Comparison of ENCODE assay signal across 8 cellular contexts in genomic region chr14:60250318-60251035, GRCh38. TPM values are rescaled to one million over a fixed set of nuclear protein-coding genes. Genes with fewer than 3 reads are reported as not detected.
A peak's percentile ranks its signal among the peaks of the same experiment; 100 is the strongest.
DNase-seq lines count a peak whose midpoint lies in the region; ATAC-seq and TF ChIP-seq lines count a peak whose summit lies in the region.

No MANE protein-coding gene starts in this region.

- peaks cover 6% of the 10 kb centered on the region for H3K36me3 Mint-ChIP-seq in activated CD4-positive, alpha-beta T cell treated with anti-CD3 and anti-CD28 coated beads, Interleukin-2, amount 10 ng/mL, durations not matched to agents 24 days and 14 days (ENCODE audit: low read depth)

- H3K9ac ChIP-seq in colonic mucosa (ENCODE audit: low read depth in 2 of 2, low read length in 2 of 2) (peak overlapping the region; percentile 88 to 98), mucosa of stomach (ENCODE audit: low read length) (peak overlapping the region; percentile 82)

- peak overlapping the region; percentile 94 for H3K27ac ChIP-seq in colonic mucosa

- H3K4me1 Mint-ChIP-seq in activated CD4-positive, alpha-beta T cell treated with anti-CD3 and anti-CD28 coated beads, Interleukin-2, amount 10 ng/mL, durations not matched to agents 24 days and 14 days, result peaks cover 51% of the 10 kb centered on the region

- no peaks in the 10 kb centered on the region for H3K9me3 ChIP-seq in colonic mucosa
- no peaks in the 10 kb centered on the region for H3K9me3 ChIP-seq in mucosa of stomach (ENCODE audit: control insufficient read depth, low read length)

- H3K9me3 Mint-ChIP-seq in activated CD4-positive, alpha-beta T cell treated with anti-CD3 and anti-CD28 coated beads, Interleukin-2, amount 10 ng/mL, durations not matched to agents 24 days and 14 days, result no peaks in the 10 kb centered on the region

- peak overlapping the region; percentile 76 for H3K4me3 ChIP-seq in colonic mucosa
- peak overlapping the region; percentile 72 for H3K4me3 ChIP-seq in mucosa of stomach (ENCODE audit: low read length)

- intact Hi-C loops in activated CD4-positive, alpha-beta T cell treated with anti-CD3 and anti-CD28 coated beads, Interleukin-2, amount 10 ng/mL, durations not matched to agents 24 days and 14 days (cut with micrococcal nuclease), result loop anchor here (2.0 to 5.0 kb wide), 2 partner anchors 16 to 37 kb away; no protein-coding TSS in a partner anchor
- intact Hi-C loops in colonic mucosa (cut with DNase I), result no loop called here

- H3K27ac Mint-ChIP-seq in activated CD4-positive, alpha-beta T cell treated with anti-CD3 and anti-CD28 coated beads, Interleukin-2, amount 10 ng/mL, durations not matched to agents 24 days and 14 days, result peak overlapping the region; percentile 71

- DNase-seq in activated CD4-positive, alpha-beta T cell treated with anti-CD3 and anti-CD28 coated beads, Interleukin-2, amount 10 ng/mL, durations not matched to agents 24 days and 14 days, result no peak
- no peak for DNase-seq in activated CD4-positive, alpha-beta T cell treated with anti-CD3 and anti-CD28 coated beads for 48 hours
- DNase-seq in NCI-H526 treated with DMSO at 0.1 percent for 48 hours (lab: John Stamatoyannopoulos, UW), result peak; percentile 34
- peak; percentile 52 for DNase-seq in colonic mucosa
- DNase-seq in NCI-H1417 treated with DMSO at 0.1 percent for 48 hours (lab: John Stamatoyannopoulos, UW), result no peak
- DNase-seq in GDM1 (lab: John Stamatoyannopoulos, UW), result no peak

- ATAC-seq in GM19351 (IDR thresholded peaks at IDR 0.05; ENCODE audit: unreplicated experiment), result no peak

- H3K4me1 ChIP-seq in colonic mucosa (no peaks in the 10 kb centered on the region), mucosa of stomach (ENCODE audit: control insufficient read depth, insufficient read depth, low read length) (peaks cover 37% of the 10 kb centered on the region)

- TF ChIP-seq CTCF in colonic mucosa (IDR thresholded peaks at IDR 0.05), result no peak

- H3K27me3 ChIP-seq in colonic mucosa, result no peaks in the 10 kb centered on the region
- no peaks in the 10 kb centered on the region for H3K27me3 ChIP-seq in mucosa of stomach (ENCODE audit: control insufficient read depth, insufficient read depth, low read length)

- peak overlapping the region; percentile 84 for H3K4me3 Mint-ChIP-seq in activated CD4-positive, alpha-beta T cell treated with anti-CD3 and anti-CD28 coated beads, Interleukin-2, amount 10 ng/mL, durations not matched to agents 24 days and 14 days

- H3K36me3 ChIP-seq in colonic mucosa, result no peaks in the 10 kb centered on the region
- no peaks in the 10 kb centered on the region for H3K36me3 ChIP-seq in mucosa of stomach (ENCODE audit: control insufficient read depth, insufficient read depth, low read length)

- no peaks in the 10 kb centered on the region for H3K27me3 Mint-ChIP-seq in activated CD4-positive, alpha-beta T cell treated with anti-CD3 and anti-CD28 coated beads, Interleukin-2, amount 10 ng/mL, durations not matched to agents 24 days and 14 days

RNA-seq across cellular contexts. Expression of gene PPM1A, which starts 1.5 kb away (rescaled TPM):
- 42.9 and 43.9 TPM in 2 replicates for total RNA-seq in activated CD4-positive, alpha-beta T cell treated with anti-CD3 and anti-CD28 coated beads, Interleukin-2, amount 10 ng/mL, durations not matched to agents 24 days and 14 days
- total RNA-seq in colonic mucosa, result 100 to 1,000 TPM in 1 of 2 donors, 10 to 100 TPM in 1; 63.0 to 126 TPM

Comparison
In these comparisons a context has a peak if more than half of its experiments do, and no peak if none do; other contexts are left out.
1. DNase-seq: peak in NCI-H526 treated with DMSO at 0.1 percent for 48 hours (single experiment) and colonic mucosa (single experiment); none in activated CD4-positive, alpha-beta T cell treated with anti-CD3 and anti-CD28 coated beads, Interleukin-2, amount 10 ng/mL, durations not matched to agents 24 days and 14 days (single experiment), activated CD4-positive, alpha-beta T cell treated with anti-CD3 and anti-CD28 coated beads for 48 hours (single experiment), NCI-H1417 treated with DMSO at 0.1 percent for 48 hours (single experiment) and GDM1 (single experiment).